ENCODE assay signal across 11 cellular contexts in the genomic region with DNA sequence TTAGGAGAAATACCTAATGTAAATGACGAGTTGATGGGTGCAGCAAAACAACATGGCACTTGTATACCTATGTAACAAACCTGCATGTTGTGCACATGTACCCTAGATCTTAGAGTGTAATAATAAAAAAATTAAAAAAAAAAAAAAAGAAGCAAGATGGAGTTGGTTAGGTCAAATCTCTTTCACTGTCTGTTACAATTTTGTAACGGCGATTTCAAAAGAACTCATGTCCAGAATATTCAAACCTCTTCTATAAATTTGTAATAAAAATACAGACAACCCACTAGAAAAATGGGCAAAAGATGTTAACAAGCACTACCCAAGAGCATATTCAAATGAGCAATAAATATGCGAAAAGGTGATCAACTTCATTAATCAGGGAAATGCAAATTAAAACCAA. TPM values are rescaled to one million over a fixed set of nuclear protein-coding genes. Genes with fewer than 3 reads are reported as not detected.
"Had no signal": no experiment of that assay in that cellular context is flagged by ENCODE, and none has a peak within 500 bp of the region (broad histone marks: within the 10 kb centered on the region; RNA-seq: fewer than 3 reads in every experiment).

No MANE protein-coding gene starts in this region.

- FAIRE-seq: H1, H54 had no signal

- H3K27ac ChIP-seq: GM23248 had no signal

- DNase-seq: GM23248, GOT3, H7, H9, HCEC 1CT, HFFc6 had no signal

- H3K4me3 ChIP-seq: GM23248, GM23338, HAP-1 had no signal

- H3K4me2 ChIP-seq: GM23338 had no signal

- H3K9me3 ChIP-seq: HAP-1 had no signal

- H3K36me3 ChIP-seq: HAP-1 had no signal

- H2AFZ ChIP-seq: GM23248 had no signal

- H3K9ac ChIP-seq: GM23248 had no signal

- ATAC-seq: GM23338, HCT116 had no signal

RNA-seq across cellular contexts. Expression of a gene that starts 59.4 kb away (rescaled TPM):
- total RNA-seq: GM23248, HFFc6 had no signal
- polyA plus RNA-seq: GM23248 had no signal
